Comparison of ENCODE assay signal across 15 cellular contexts in genomic region chr1:31625561-31626272, GRCh38. TPM values are rescaled to one million over a fixed set of nuclear protein-coding genes. Genes with fewer than 3 reads are reported as not detected.
DNase-seq lines count a peak whose midpoint lies in the region; ATAC-seq and TF ChIP-seq lines count a peak whose summit lies in the region.
"Had no signal": no experiment of that assay in that cellular context is flagged by ENCODE, and none has a peak within 500 bp of the region (broad histone marks: within the 10 kb centered on the region; RNA-seq: fewer than 3 reads in every experiment).

No MANE protein-coding gene starts in this region.

- POLR2A ChIA-PET in PC-3 (lab: Charles Lee; ENCODE audit: unreplicated experiment) = no interaction called here

- H4K20me1 ChIP-seq in PC-3 (ENCODE audit: low read length) = no peaks in the 10 kb centered on the region

- no peak overlapping the region for H3K27ac ChIP-seq in PC-3 (ENCODE audit: low read length)
- H3K27ac ChIP-seq in psoas muscle = peak overlapping the region; percentile 92
- H3K27ac ChIP-seq: uterus had no signal

- H3K9me3 ChIP-seq in PC-3 (ENCODE audit: low read length) = no peaks in the 10 kb centered on the region
- no peaks in the 10 kb centered on the region for H3K9me3 ChIP-seq in psoas muscle
- H3K9me3 ChIP-seq: uterus had no signal

- H3K36me3 ChIP-seq in PC-3 (ENCODE audit: low read depth, low read length) (peaks cover 6% of the 10 kb centered on the region; the same call in 1 of the 2 replicates), psoas muscle (ENCODE audit: insufficient read depth in 1 of 2, low read depth in 1 of 2) (peaks cover 3 to 30% of the 10 kb centered on the region in 2 donors)
- H3K36me3 ChIP-seq: uterus had no signal

- CTCF ChIA-PET in PC-3 (lab: Charles Lee) = no interaction called here

- H2AFZ ChIP-seq in PC-3 (ENCODE audit: low read length) = no peak overlapping the region
- H2AFZ ChIP-seq: GM23338 had no signal

- peak; percentile 72 for DNase-seq in GM03348 (ENCODE audit: low spot score)
- DNase-seq in PC-3 = no peak
- DNase-seq in fibroblast of mammary gland (ENCODE audit: low read depth) = peak; percentile 86
- no peak for DNase-seq in psoas muscle
- no peak for DNase-seq in activated effector memory CD4-positive, alpha-beta T cell treated with anti-CD3 and anti-CD28 coated beads, Interleukin-2, amount 50 U/mL, for 16 hours
- no peak for DNase-seq in NCI-H1092 treated with DMSO at 0.1 percent for 48 hours (lab: John Stamatoyannopoulos, UW)
- no peak for DNase-seq in NCI-H1436 (lab: John Stamatoyannopoulos, UW)
- DNase-seq: activated T-cell treated with anti-CD3 and anti-CD28 coated beads for 4 hours; hippocampal formation; naive B cell; NCI-H1417 treated with DMSO at 0.1 percent for 48 hours; stimulated activated CD4-positive, alpha-beta T cell treated with anti-CD3 and anti-CD28 coated beads, Interleukin-4, amount 100 ng/mL, for 4 hours had no signal

- H3K4me1 ChIP-seq in PC-3 (ENCODE audit: insufficient read depth, low read length) (no peaks in the 10 kb centered on the region), psoas muscle (peaks cover 35% of the 10 kb centered on the region)

- 86 to 95% (median 88%) methylated on average over 4 of the region's 4 CpGs for WGBS in psoas muscle, 3 donors

- no TSS peak for BruUV-seq in PC-3 (replicated peaks; lab: Mats Ljungman, UMichigan)

- H3K79me2 ChIP-seq in PC-3 (ENCODE audit: low read length) = no peaks in the 10 kb centered on the region

- H3K4me3 ChIP-seq in PC-3 (ENCODE audit: low read length) (no peak overlapping the region), fibroblast of mammary gland (ENCODE audit: control insufficient read depth, low read depth, low read length) (no peak overlapping the region), psoas muscle (no peak overlapping the region)
- H3K4me3 ChIP-seq: GM23338, uterus had no signal

- ATAC-seq in PC-3 (peak; percentile 61), psoas muscle (no peak), HG03457 (IDR thresholded peaks at IDR 0.05; ENCODE audit: unreplicated experiment) (no peak)

- H3F3A ChIP-seq in PC-3 (ENCODE audit: low read length, unreplicated experiment) = no peaks in the 10 kb centered on the region

- H3K9ac ChIP-seq in PC-3 (ENCODE audit: low read length) = no peak overlapping the region

- no peaks in the 10 kb centered on the region for H3K9me2 ChIP-seq in PC-3 (replicated peaks; ENCODE audit: low read length)

- H3K27me3 ChIP-seq in PC-3 (ENCODE audit: low read length) (no peaks in the 10 kb centered on the region), psoas muscle (ENCODE audit: insufficient read depth in 3 of 3, low read length in 2 of 3) (no peaks in the 10 kb centered on the region)
- H3K27me3 ChIP-seq: uterus had no signal

- intact Hi-C loops in PC-3 (cut with micrococcal nuclease) (no loop called here), psoas muscle (cut with DNase I) (no loop called here)

- no peak for TF ChIP-seq CTCF in PC-3 (conservative IDR thresholded peaks at IDR 0.05; ENCODE audit: low read depth, low read length)
- no peak for TF ChIP-seq CTCF in fibroblast of mammary gland (conservative IDR thresholded peaks at IDR 0.05; ENCODE audit: control insufficient read depth, insufficient read depth, low read depth, low read length)
- TF ChIP-seq CTCF in psoas muscle (IDR thresholded peaks at IDR 0.05) = no peak

- H3K4me2 ChIP-seq in PC-3 (ENCODE audit: low read length) = no peak overlapping the region
- H3K4me2 ChIP-seq: GM23338 had no signal

RNA-seq across cellular contexts. Expression of gene HCRTR1, which starts 8.2 kb away (rescaled TPM):
- total RNA-seq in PC-3 (2014; rRNA removed) (not detected in 2 replicates), psoas muscle (1 to 10 TPM in 1 of 4 donors, under 1 TPM in 2, not detected in 1; 0.18 to 1.2 (median 0.42) TPM)
- polyA plus RNA-seq in psoas muscle = under 1 TPM; 0.12 to 0.51 (median 0.27) TPM
- total RNA-seq: uterus had no signal

RNA-seq across cellular contexts. Expression of gene PEF1, which starts 19.0 kb away (rescaled TPM):
- total RNA-seq in PC-3 (2014; rRNA removed) (88.4 and 91.6 TPM in 2 replicates), psoas muscle (10 to 100 TPM; 22.1 to 43.1 (median 29.7) TPM)
- 10 to 100 TPM; 29.5 to 57.4 (median 30.7) TPM for polyA plus RNA-seq in psoas muscle

RNA-seq across cellular contexts. Expression of gene TINAGL1, which starts 49.4 kb away (rescaled TPM):
- total RNA-seq in PC-3 (2014; rRNA removed) (176 and 217 TPM in 2 replicates), psoas muscle (10 to 100 TPM; 28.5 to 59.6 (median 47.3) TPM)
- 10 to 100 TPM; 46.7 to 59.3 (median 57.4) TPM for polyA plus RNA-seq in psoas muscle

Comparison
In these comparisons a context has a peak if more than half of its experiments do, and no peak if none do; other contexts are left out.
1. DNase-seq: peak in GM03348 (single experiment) and fibroblast of mammary gland (single experiment); none in PC-3 (single experiment), psoas muscle (0 of 2), activated effector memory CD4-positive, alpha-beta T cell treated with anti-CD3 and anti-CD28 coated beads, Interleukin-2, amount 50 U/mL, for 16 hours (single experiment), NCI-H1092 treated with DMSO at 0.1 percent for 48 hours (single experiment) and NCI-H1436 (single experiment).